21 cellular contexts compared by ENCODE assay signal in genomic region chr10:127449491-127449890, GRCh38.
"Had no signal": no experiment of that assay in that cellular context is flagged by ENCODE, and none has a peak within 500 bp of the region (broad histone marks: within the 10 kb centered on the region; RNA-seq: fewer than 3 reads in every experiment).

No MANE protein-coding gene starts in this region.

- H3K4me3 Mint-ChIP-seq: activated naive CD8-positive, alpha-beta T cell treated with anti-CD3 and anti-CD28 coated beads, Interleukin-2, amount 10 ng/mL, durations not matched to agents 7 days and 5 days; activated T-cell treated with anti-CD3 and anti-CD28 coated beads, Interleukin-2, amount 50 U/mL, for 4 hours; endodermal cell; natural killer cell treated with Interleukin-12 subunit alpha and Interleukin-12 subunit beta and Interleukin-15 and Interleukin-18, amount 100 ng/mL, for 72 hours; WTC11 had no signal

- H3K27me3 Mint-ChIP-seq: activated naive CD8-positive, alpha-beta T cell treated with anti-CD3 and anti-CD28 coated beads, Interleukin-2, amount 10 ng/mL, durations not matched to agents 7 days and 5 days; natural killer cell treated with Interleukin-12 subunit alpha and Interleukin-12 subunit beta and Interleukin-15 and Interleukin-18, amount 100 ng/mL, for 72 hours; progenitor cell of endocrine pancreas had no signal

- DNase-seq: activated CD8-positive, alpha-beta memory T cell treated with anti-CD3 and anti-CD28 coated beads for 24 hours; activated CD8-positive, alpha-beta memory T cell treated with anti-CD3 and anti-CD28 coated beads, Interleukin-2, amount 50 U/mL, for 48 hours; activated naive CD4-positive, alpha-beta T cell; activated naive CD8-positive, alpha-beta T cell treated with anti-CD3 and anti-CD28 coated beads, Interleukin-2, amount 10 ng/mL, durations not matched to agents 7 days and 5 days; activated T-cell treated with anti-CD3 and anti-CD28 coated beads, Interleukin-2, amount 50 U/mL, for 4 hours; amniotic stem cell; cortex of kidney; endodermal cell; heart left ventricle; left ventricle myocardium superior; mammary epithelial cell; spleen; stimulated activated CD4-positive, alpha-beta T cell treated with anti-CD3 and anti-CD28 coated beads, Interleukin-4, amount 100 ng/mL, for 24 hours; stimulated activated naive CD8-positive, alpha-beta T cell treated with anti-CD3 and anti-CD28 coated beads, Interleukin-15, Interleukin-2, amounts not matched to agents 100 U/mL and 50 U/mL, for 24 hours; T-helper 9 cell; upper lobe of right lung had no signal

- H3K9me3 Mint-ChIP-seq: activated naive CD8-positive, alpha-beta T cell treated with anti-CD3 and anti-CD28 coated beads, Interleukin-2, amount 10 ng/mL, durations not matched to agents 7 days and 5 days; activated T-cell treated with anti-CD3 and anti-CD28 coated beads, Interleukin-2, amount 50 U/mL, for 4 hours; activated T-helper 2 cell treated with anti-CD3 and anti-CD28 coated beads, Interferon-gamma antibody, Interleukin-2, Interleukin-4, amounts not matched to agents 10 μg/mL and 5 μg/mL and 100 μg/mL, durations not matched to agents 14 hours and 24 hours and 36 hours; endodermal cell; natural killer cell treated with Interleukin-12 subunit alpha and Interleukin-12 subunit beta and Interleukin-15 and Interleukin-18, amount 100 ng/mL, for 72 hours; WTC11 had no signal

- H3K36me3 Mint-ChIP-seq: activated naive CD8-positive, alpha-beta T cell treated with anti-CD3 and anti-CD28 coated beads, Interleukin-2, amount 10 ng/mL, durations not matched to agents 7 days and 5 days; natural killer cell treated with Interleukin-12 subunit alpha and Interleukin-12 subunit beta and Interleukin-15 and Interleukin-18, amount 100 ng/mL, for 72 hours had no signal

- H3K27ac Mint-ChIP-seq: activated naive CD8-positive, alpha-beta T cell treated with anti-CD3 and anti-CD28 coated beads, Interleukin-2, amount 10 ng/mL, durations not matched to agents 7 days and 5 days; activated T-helper 2 cell treated with anti-CD3 and anti-CD28 coated beads, Interferon-gamma antibody, Interleukin-2, Interleukin-4, amounts not matched to agents 10 μg/mL and 5 μg/mL and 100 μg/mL, durations not matched to agents 14 hours and 24 hours and 36 hours; endodermal cell; natural killer cell treated with Interleukin-12 subunit alpha and Interleukin-12 subunit beta and Interleukin-15 and Interleukin-18, amount 100 ng/mL, for 72 hours; progenitor cell of endocrine pancreas; WTC11 had no signal

- H3K4me1 Mint-ChIP-seq: activated naive CD8-positive, alpha-beta T cell treated with anti-CD3 and anti-CD28 coated beads, Interleukin-2, amount 10 ng/mL, durations not matched to agents 7 days and 5 days had no signal

- ATAC-seq: activated T-cell treated with anti-CD3 and anti-CD28 coated beads, Interleukin-2, amount 50 U/mL, for 4 hours; gastroesophageal sphincter; heart left ventricle; left ventricle myocardium superior; natural killer cell treated with Interleukin-12 subunit alpha and Interleukin-12 subunit beta and Interleukin-15 and Interleukin-18, amount 100 ng/mL, for 72 hours; stimulated activated naive CD8-positive, alpha-beta T cell treated with anti-CD3 and anti-CD28 coated beads, Interleukin-15, Interleukin-2, amounts not matched to agents 100 U/mL and 50 U/mL, for 24 hours; upper lobe of right lung; WTC11 had no signal
